In genomic region chr6:158627168-158627939, GRCh38 we compare ENCODE assay signal across 1 cellular context.
TF ChIP-seq lines count a peak whose summit lies in the region.

No MANE protein-coding gene starts in this region.

TF ChIP-seq in WTC11, 78 proteins besides CTCF, POLR2A, EP300 and RAD21 (continued from another document):
- TF ChIP-seq HMGXB4 (CRISPR knock-in tag; IDR thresholded peaks at IDR 0.05), result no peak
- no peak for TF ChIP-seq TP53 (CRISPR knock-in tag; IDR thresholded peaks at IDR 0.05)
